In genomic region chr3:108403921-108404320, GRCh38 we compare ENCODE assay signal across 1 cellular context.
TF ChIP-seq lines count a peak whose summit lies in the region.

No MANE protein-coding gene starts in this region.

TF ChIP-seq in SK-N-SH, 30 proteins besides CTCF, POLR2A, EP300 and RAD21:
- TF ChIP-seq, protein P1, sequence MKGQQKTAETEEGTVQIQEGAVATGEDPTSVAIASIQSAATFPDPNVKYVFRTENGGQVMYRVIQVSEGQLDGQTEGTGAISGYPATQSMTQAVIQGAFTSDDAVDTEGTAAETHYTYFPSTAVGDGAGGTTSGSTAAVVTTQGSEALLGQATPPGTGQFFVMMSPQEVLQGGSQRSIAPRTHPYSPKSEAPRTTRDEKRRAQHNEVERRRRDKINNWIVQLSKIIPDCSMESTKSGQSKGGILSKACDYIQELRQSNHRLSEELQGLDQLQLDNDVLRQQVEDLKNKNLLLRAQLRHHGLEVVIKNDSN (IDR thresholded peaks at IDR 0.05; ENCODE audit: borderline replicate concordance, low read depth): no peak
- TF ChIP-seq SIN3A (IDR thresholded peaks at IDR 0.05; ENCODE audit: borderline replicate concordance, low read depth, low read length) (no peak), CHD2 (IDR thresholded peaks at IDR 0.05; ENCODE audit: low read length, partially characterized antibody) (no peak), TCF12 (IDR thresholded peaks at IDR 0.05) (peak; percentile 3), YY1 (IDR thresholded peaks at IDR 0.05; ENCODE audit: low read depth) (no peak), MEF2A (IDR thresholded peaks at IDR 0.05; ENCODE audit: borderline replicate concordance, low read depth) (no peak), SMC3 (IDR thresholded peaks at IDR 0.05; ENCODE audit: low read depth, low read length) (no peak)
- TF ChIP-seq, protein P2, sequence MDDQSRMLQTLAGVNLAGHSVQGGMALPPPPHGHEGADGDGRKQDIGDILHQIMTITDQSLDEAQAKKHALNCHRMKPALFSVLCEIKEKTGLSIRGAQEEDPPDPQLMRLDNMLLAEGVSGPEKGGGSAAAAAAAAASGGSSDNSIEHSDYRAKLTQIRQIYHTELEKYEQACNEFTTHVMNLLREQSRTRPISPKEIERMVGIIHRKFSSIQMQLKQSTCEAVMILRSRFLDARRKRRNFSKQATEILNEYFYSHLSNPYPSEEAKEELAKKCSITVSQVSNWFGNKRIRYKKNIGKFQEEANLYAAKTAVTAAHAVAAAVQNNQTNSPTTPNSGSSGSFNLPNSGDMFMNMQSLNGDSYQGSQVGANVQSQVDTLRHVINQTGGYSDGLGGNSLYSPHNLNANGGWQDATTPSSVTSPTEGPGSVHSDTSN (IDR thresholded peaks at IDR 0.05): peak; percentile 45; the same call in 1 of the 2 replicates
- TF ChIP-seq, protein P3, sequence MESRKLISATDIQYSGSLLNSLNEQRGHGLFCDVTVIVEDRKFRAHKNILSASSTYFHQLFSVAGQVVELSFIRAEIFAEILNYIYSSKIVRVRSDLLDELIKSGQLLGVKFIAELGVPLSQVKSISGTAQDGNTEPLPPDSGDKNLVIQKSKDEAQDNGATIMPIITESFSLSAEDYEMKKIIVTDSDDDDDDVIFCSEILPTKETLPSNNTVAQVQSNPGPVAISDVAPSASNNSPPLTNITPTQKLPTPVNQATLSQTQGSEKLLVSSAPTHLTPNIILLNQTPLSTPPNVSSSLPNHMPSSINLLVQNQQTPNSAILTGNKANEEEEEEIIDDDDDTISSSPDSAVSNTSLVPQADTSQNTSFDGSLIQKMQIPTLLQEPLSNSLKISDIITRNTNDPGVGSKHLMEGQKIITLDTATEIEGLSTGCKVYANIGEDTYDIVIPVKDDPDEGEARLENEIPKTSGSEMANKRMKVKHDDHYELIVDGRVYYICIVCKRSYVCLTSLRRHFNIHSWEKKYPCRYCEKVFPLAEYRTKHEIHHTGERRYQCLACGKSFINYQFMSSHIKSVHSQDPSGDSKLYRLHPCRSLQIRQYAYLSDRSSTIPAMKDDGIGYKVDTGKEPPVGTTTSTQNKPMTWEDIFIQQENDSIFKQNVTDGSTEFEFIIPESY (IDR thresholded peaks at IDR 0.05; ENCODE audit: borderline replicate concordance, low read depth): no peak
